8 cellular contexts compared by ENCODE assay signal in the genomic region with DNA sequence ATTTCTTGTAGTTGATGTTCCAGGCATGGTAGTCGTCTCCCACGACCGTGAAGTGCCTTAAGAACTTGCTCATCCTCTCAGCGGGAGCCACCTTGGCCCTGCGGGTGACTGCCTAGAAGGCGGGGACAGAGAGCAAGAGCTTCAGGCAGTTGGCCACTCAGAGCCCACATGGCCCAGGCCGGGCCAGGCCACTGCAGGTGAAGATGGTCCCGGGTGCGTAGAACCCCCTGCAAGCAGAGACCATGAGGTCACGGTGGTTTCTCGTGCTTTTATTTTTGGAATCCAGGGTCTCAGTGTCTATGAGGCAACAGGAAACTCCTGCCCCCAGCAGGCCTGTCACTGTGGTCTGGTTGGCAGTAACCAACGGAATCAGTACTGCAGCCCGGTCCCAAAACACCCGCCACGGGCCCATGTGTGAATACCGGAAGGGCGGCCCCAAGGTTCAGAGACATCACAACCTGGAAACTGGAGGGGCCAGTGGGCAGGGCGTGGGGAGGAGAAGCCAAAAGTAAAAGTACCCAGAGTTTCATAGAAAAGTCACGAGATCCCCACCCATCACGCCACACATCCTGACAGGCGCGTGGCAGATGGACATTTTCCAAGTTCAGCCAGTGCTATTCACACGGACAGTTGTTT. TPM values are rescaled to one million over a fixed set of nuclear protein-coding genes. Genes with fewer than 3 reads are reported as not detected.
A peak's percentile ranks its signal among the peaks of the same experiment; 100 is the strongest.
DNase-seq lines count a peak whose midpoint lies in the region; ATAC-seq and TF ChIP-seq lines count a peak whose summit lies in the region.

No MANE protein-coding gene starts in this region.

- peak; percentile 24 for ATAC-seq in Right ventricle myocardium inferior
- ATAC-seq in HG03159 (IDR thresholded peaks at IDR 0.05; ENCODE audit: unreplicated experiment): peak; percentile 83
- ATAC-seq in activated CD8-positive, alpha-beta memory T cell treated with anti-CD3 and anti-CD28 coated beads, Interleukin-2, amount 10 ng/mL, durations not matched to agents 7 days and 5 days: peak; percentile 90
- peak; percentile 86 to 87 for ATAC-seq in naive thymus-derived CD8-positive, alpha-beta T cell

- peaks cover 0 to 5% of the 10 kb centered on the region in 2 donors for H3K4me1 ChIP-seq in right atrium auricular region
- H3K4me1 ChIP-seq in PC-9 (replicated peaks; ENCODE audit: insufficient read depth): no peaks in the 10 kb centered on the region

- DNase-seq in Right ventricle myocardium inferior (ENCODE audit: missing footprints) (no peak), right atrium auricular region (ENCODE audit: low spot score) (no peak), DMS 273 treated with DMSO at 0.1 percent for 48 hours (lab: John Stamatoyannopoulos, UW) (no peak), NCI-H187 treated with DMSO at 0.1 percent for 48 hours (lab: John Stamatoyannopoulos, UW) (no peak), PC-9 (no peak)
- peak; percentile 84 for DNase-seq in activated CD8-positive, alpha-beta memory T cell treated with anti-CD3 and anti-CD28 coated beads, Interleukin-2, amount 10 ng/mL, durations not matched to agents 7 days and 5 days
- DNase-seq in naive thymus-derived CD8-positive, alpha-beta T cell: peak in 9 of 10 donors; percentile 29 to 78 (median 50)

- no peaks in the 10 kb centered on the region for H3K27me3 Mint-ChIP-seq in activated CD8-positive, alpha-beta memory T cell treated with anti-CD3 and anti-CD28 coated beads, Interleukin-2, amount 10 ng/mL, durations not matched to agents 7 days and 5 days
- H3K27me3 Mint-ChIP-seq in naive thymus-derived CD8-positive, alpha-beta T cell: no peaks in the 10 kb centered on the region

- no peaks in the 10 kb centered on the region for H3K79me2 ChIP-seq in PC-9 (ENCODE audit: low read depth)

- H4K20me1 ChIP-seq in PC-9 (ENCODE audit: insufficient read depth): no peaks in the 10 kb centered on the region

- CTCF ChIA-PET in activated CD8-positive, alpha-beta memory T cell treated with anti-CD3 and anti-CD28 coated beads, Interleukin-2, amount 10 ng/mL, durations not matched to agents 7 days and 5 days (lab: Charles Lee): interaction anchor here (1.3 kb wide), 1 partner anchor 226 kb away, joined by 3 read pairs; no protein-coding TSS in a partner anchor
- CTCF ChIA-PET in PC-9 (lab: Charles Lee): no interaction called here

- H3K4me2 ChIP-seq in PC-9: no peak overlapping the region

- H3K27ac ChIP-seq in right atrium auricular region (no peak overlapping the region), PC-9 (no peak overlapping the region)

- H3K36me3 ChIP-seq in right atrium auricular region (no peaks in the 10 kb centered on the region), PC-9 (ENCODE audit: low read depth) (no peaks in the 10 kb centered on the region)

- H3K4me3 Mint-ChIP-seq in activated CD8-positive, alpha-beta memory T cell treated with anti-CD3 and anti-CD28 coated beads, Interleukin-2, amount 10 ng/mL, durations not matched to agents 7 days and 5 days: peak overlapping the region; percentile 55
- peak overlapping the region; percentile 72 to 84 (median 78) for H3K4me3 Mint-ChIP-seq in naive thymus-derived CD8-positive, alpha-beta T cell

- H3K27ac Mint-ChIP-seq in activated CD8-positive, alpha-beta memory T cell treated with anti-CD3 and anti-CD28 coated beads, Interleukin-2, amount 10 ng/mL, durations not matched to agents 7 days and 5 days: peak overlapping the region; percentile 81
- peak overlapping the region; percentile 87 to 96 (median 92) for H3K27ac Mint-ChIP-seq in naive thymus-derived CD8-positive, alpha-beta T cell

- BruUV-seq in PC-9 (replicated peaks; lab: Mats Ljungman, UMichigan): no TSS peak

- POLR2A ChIA-PET in naive thymus-derived CD8-positive, alpha-beta T cell (lab: Charles Lee): interaction anchor here (0.6 kb wide), 2 partner anchors 19 to 560 kb away, joined by 5 read pairs; no protein-coding TSS in a partner anchor
- POLR2A ChIA-PET in PC-9 (lab: Charles Lee; ENCODE audit: unreplicated experiment): no interaction called here

- TF ChIP-seq CTCF in right atrium auricular region (IDR thresholded peaks at IDR 0.05) (no peak), PC-9 (conservative IDR thresholded peaks at IDR 0.05) (no peak)

- H3K36me3 Mint-ChIP-seq in activated CD8-positive, alpha-beta memory T cell treated with anti-CD3 and anti-CD28 coated beads, Interleukin-2, amount 10 ng/mL, durations not matched to agents 7 days and 5 days: peaks cover 26% of the 10 kb centered on the region
- H3K36me3 Mint-ChIP-seq in naive thymus-derived CD8-positive, alpha-beta T cell: peaks cover 13 to 24% (median 20%) of the 10 kb centered on the region in 3 donors

- no peaks in the 10 kb centered on the region for H3K27me3 ChIP-seq in right atrium auricular region
- peaks cover 7% of the 10 kb centered on the region; the same call in 1 of the 2 replicates for H3K27me3 ChIP-seq in PC-9 (ENCODE audit: insufficient read depth, low read depth)

- no peaks in the 10 kb centered on the region for H3F3A ChIP-seq in PC-9 (ENCODE audit: insufficient read depth, low read depth)

- no peaks in the 10 kb centered on the region for H3K9me2 ChIP-seq in PC-9 (ENCODE audit: insufficient read depth)

- peaks cover 0 to 21% of the 10 kb centered on the region in 2 donors for H3K9me3 ChIP-seq in right atrium auricular region
- no peaks in the 10 kb centered on the region for H3K9me3 ChIP-seq in PC-9 (ENCODE audit: insufficient read depth, low read depth)

- peaks cover 11% of the 10 kb centered on the region for H3K9me3 Mint-ChIP-seq in activated CD8-positive, alpha-beta memory T cell treated with anti-CD3 and anti-CD28 coated beads, Interleukin-2, amount 10 ng/mL, durations not matched to agents 7 days and 5 days (ENCODE audit: low read depth)
- H3K9me3 Mint-ChIP-seq in naive thymus-derived CD8-positive, alpha-beta T cell: peaks cover 0 to 28% (median 8%) of the 10 kb centered on the region in 9 donors

- peaks cover 23% of the 10 kb centered on the region for H3K4me1 Mint-ChIP-seq in activated CD8-positive, alpha-beta memory T cell treated with anti-CD3 and anti-CD28 coated beads, Interleukin-2, amount 10 ng/mL, durations not matched to agents 7 days and 5 days
- H3K4me1 Mint-ChIP-seq in naive thymus-derived CD8-positive, alpha-beta T cell: peaks cover 9 to 57% (median 25%) of the 10 kb centered on the region in 4 donors

- intact Hi-C loops in Right ventricle myocardium inferior (cut with DNase I) (loop anchor here (1.0 kb wide), 1 partner anchor 10 kb away; no protein-coding TSS in a partner anchor), PC-9 (cut with micrococcal nuclease; ENCODE audit: unreplicated experiment) (no loop called here)

- H2AFZ ChIP-seq in PC-9: no peak overlapping the region

- no peak overlapping the region for H3K4me3 ChIP-seq in right atrium auricular region
- H3K4me3 ChIP-seq in PC-9: no peak overlapping the region

RNA-seq across cellular contexts. Expression of gene HVCN1, which starts 27.5 kb away (rescaled TPM):
- total RNA-seq in Right ventricle myocardium inferior: 11.8 TPM
- total RNA-seq in right atrium auricular region: 10 to 100 TPM; 21.7 to 24.1 TPM
- total RNA-seq in activated CD8-positive, alpha-beta memory T cell treated with anti-CD3 and anti-CD28 coated beads, Interleukin-2, amount 10 ng/mL, durations not matched to agents 7 days and 5 days: 10 to 100 TPM; 11.7 to 19.9 TPM
- 10 to 100 TPM; 21.0 to 21.2 TPM for total RNA-seq in naive thymus-derived CD8-positive, alpha-beta T cell
- polyA plus RNA-seq in naive thymus-derived CD8-positive, alpha-beta T cell: 10 to 100 TPM; 17.3 to 24.5 (median 20.1) TPM
- 3.4 and 3.6 TPM in 2 replicates for total RNA-seq in PC-9 (2021)

RNA-seq across cellular contexts. Expression of gene TCTN1, which starts 47.5 kb away (rescaled TPM):
- total RNA-seq in Right ventricle myocardium inferior: 26.9 TPM
- 10 to 100 TPM; 23.7 to 29.0 TPM for total RNA-seq in right atrium auricular region
- total RNA-seq in activated CD8-positive, alpha-beta memory T cell treated with anti-CD3 and anti-CD28 coated beads, Interleukin-2, amount 10 ng/mL, durations not matched to agents 7 days and 5 days: 1 to 10 TPM; 5.5 to 5.8 TPM
- total RNA-seq in naive thymus-derived CD8-positive, alpha-beta T cell: 10 to 100 TPM; 13.4 to 16.2 TPM
- 10 to 100 TPM in 2 of 3 donors, 1 to 10 TPM in 1; 8.7 to 16.4 (median 13.6) TPM for polyA plus RNA-seq in naive thymus-derived CD8-positive, alpha-beta T cell
- 58.3 and 66.8 TPM in 2 replicates for total RNA-seq in PC-9 (2021)

Comparison
In these comparisons a context has a peak if more than half of its experiments do, and no peak if none do; other contexts are left out.
1. ATAC-seq: peak in every context shown above with its lines; median percentile 90 in activated CD8-positive, alpha-beta memory T cell treated with anti-CD3 and anti-CD28 coated beads, Interleukin-2, amount 10 ng/mL, durations not matched to agents 7 days and 5 days; 86 in naive thymus-derived CD8-positive, alpha-beta T cell; 83 in HG03159; 24 in Right ventricle myocardium inferior.
2. DNase-seq: peak in activated CD8-positive, alpha-beta memory T cell treated with anti-CD3 and anti-CD28 coated beads, Interleukin-2, amount 10 ng/mL, durations not matched to agents 7 days and 5 days (single experiment) and naive thymus-derived CD8-positive, alpha-beta T cell (9 of 10); none in Right ventricle myocardium inferior (single experiment), right atrium auricular region (single experiment), DMS 273 treated with DMSO at 0.1 percent for 48 hours (single experiment), NCI-H187 treated with DMSO at 0.1 percent for 48 hours (single experiment) and PC-9 (0 of 2).